ENCODE assay signal across 8 cellular contexts in the genomic region with DNA sequence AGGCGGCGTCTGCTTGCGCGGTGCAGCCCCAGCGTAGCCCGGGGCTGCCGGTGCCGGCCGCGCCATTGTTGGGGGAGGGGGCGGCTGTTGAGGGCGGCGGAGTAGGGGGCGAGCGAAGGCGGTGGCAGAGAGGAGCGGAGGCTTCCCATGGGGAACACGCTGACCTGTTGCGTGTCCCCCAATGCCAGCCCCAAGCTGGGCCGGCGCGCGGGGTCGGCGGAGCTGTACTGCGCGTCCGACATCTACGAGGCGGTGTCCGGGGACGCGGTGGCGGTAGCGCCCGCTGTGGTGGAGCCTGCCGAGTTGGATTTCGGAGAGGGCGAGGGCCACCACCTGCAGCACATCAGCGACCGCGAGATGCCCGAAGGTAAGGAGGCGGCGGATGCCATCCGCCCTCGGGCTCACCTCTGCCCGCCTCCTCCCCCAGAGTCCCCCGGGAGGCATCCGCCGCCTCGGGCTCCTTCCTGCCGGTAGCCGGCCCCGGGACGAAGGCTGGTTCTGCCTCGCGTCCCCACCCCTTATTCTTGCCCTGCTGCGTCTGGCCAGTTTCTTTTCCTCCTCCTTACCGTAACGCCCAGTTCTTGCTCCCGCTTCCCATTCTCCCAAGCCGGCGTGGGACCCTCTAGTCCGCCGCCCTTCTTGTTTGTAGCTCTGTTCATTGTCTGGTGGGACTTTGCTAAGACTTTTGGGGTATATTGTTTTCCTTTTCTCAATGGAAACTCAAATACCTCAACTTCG. TPM values are rescaled to one million over a fixed set of nuclear protein-coding genes. Genes with fewer than 3 reads are reported as not detected.
DNase-seq lines count a peak whose midpoint lies in the region; ATAC-seq and TF ChIP-seq lines count a peak whose summit lies in the region.

No MANE protein-coding gene starts in this region.

- peak overlapping the region; percentile 71 to 83 for H3K27ac ChIP-seq in testis

- intact Hi-C loops in testis (cut with DNase I; ENCODE audit: low total_unique reads) = loop anchor here (5.0 kb wide), 1 partner anchor 85 kb away; a partner anchor contains a TSS

- H3K4me1 ChIP-seq in neuron (ENCODE audit: insufficient read depth, low read length) (peaks cover 5% of the 10 kb centered on the region), testis (peaks cover 5% of the 10 kb centered on the region)

- H3K4me3 ChIP-seq in fibroblast of pulmonary artery (replicated peaks; ENCODE audit: low read depth, low read length) = peak overlapping the region; percentile 87
- H3K4me3 ChIP-seq in neuron (ENCODE audit: low read length) = peak overlapping the region; percentile 85
- peak overlapping the region; percentile 84 to 86 for H3K4me3 ChIP-seq in testis

- H3K9me3 ChIP-seq in neuron (ENCODE audit: low read length) (no peaks in the 10 kb centered on the region), testis (no peaks in the 10 kb centered on the region)

- peak; percentile 19 for ATAC-seq in HG02870 (IDR thresholded peaks at IDR 0.05; ENCODE audit: unreplicated experiment)

- TF ChIP-seq POLR2A in testis (IDR thresholded peaks at IDR 0.05) = no peak

- peak; percentile 45 for DNase-seq in NCI-H345 (lab: John Stamatoyannopoulos, UW)
- no peak for DNase-seq in NCI-H345 treated with DMSO at 0.1 percent for 48 hours (lab: John Stamatoyannopoulos, UW; ENCODE audit: unreplicated experiment)
- DNase-seq in NCI-H510A treated with DMSO at 0.1 percent for 48 hours (lab: John Stamatoyannopoulos, UW) = peak; percentile 62
- DNase-seq in activated T-helper 1 cell treated with Interleukin-2 at 50 U/mL for 16 hours (ENCODE audit: low read depth) = peak; percentile 39
- DNase-seq in fibroblast of pulmonary artery (ENCODE audit: low read depth) = peak; percentile 51
- DNase-seq in testis = peak; percentile 50

- H3K36me3 ChIP-seq in neuron (ENCODE audit: insufficient read depth, low read length) (peaks cover 2% of the 10 kb centered on the region), testis (ENCODE audit: low read depth, missing control alignments) (no peaks in the 10 kb centered on the region)

- WGBS in testis, 2 donors = 0 to 1% methylated on average over 16 to 62 of the region's 67 CpGs

- H3K27me3 ChIP-seq in neuron (ENCODE audit: insufficient read depth, low read length) (no peaks in the 10 kb centered on the region), testis (no peaks in the 10 kb centered on the region)

- H2AFZ ChIP-seq in neuron (ENCODE audit: low read depth, low read length) = peak overlapping the region; percentile 71

- TF ChIP-seq CTCF in fibroblast of pulmonary artery (IDR thresholded peaks at IDR 0.05; ENCODE audit: low read length, missing control alignments) (no peak), testis (IDR thresholded peaks at IDR 0.05) (no peak)

RNA-seq across cellular contexts. Expression of a gene that starts 0.5 kb away (rescaled TPM):
- total RNA-seq in testis = 10 to 100 TPM; 13.8 to 25.6 TPM
- polyA plus RNA-seq in testis (ENCODE audit: insufficient read depth, low read depth, low replicate concordance) = 32.5 TPM

RNA-seq across cellular contexts. Expression of a gene that starts 57.8 kb away (rescaled TPM):
- total RNA-seq in testis = 1 to 10 TPM; 1.7 to 2.4 TPM
- polyA plus RNA-seq in testis (ENCODE audit: insufficient read depth, low read depth, low replicate concordance) = 0.95 TPM
